In the genomic region with DNA sequence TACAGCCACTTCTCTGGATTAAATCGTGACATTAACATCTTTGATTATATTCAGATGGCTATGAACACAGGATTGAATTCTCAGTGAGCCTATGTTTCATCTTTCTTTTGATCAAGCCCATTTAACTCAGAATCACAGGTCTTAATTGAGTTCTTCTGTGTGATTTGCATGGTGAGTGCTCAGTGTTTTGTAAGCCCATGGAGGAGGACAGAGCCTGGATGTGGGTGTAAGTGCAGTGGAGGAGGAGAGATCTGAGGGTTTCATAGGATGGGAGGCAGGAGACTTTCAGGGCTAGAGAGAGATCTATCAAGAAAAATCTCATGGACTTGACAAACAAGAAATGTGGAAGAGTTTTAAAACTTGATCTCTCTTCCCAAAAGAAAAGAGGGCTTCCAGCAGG, we compare ENCODE assay signal across 20 cellular contexts. TPM values are rescaled to one million over a fixed set of nuclear protein-coding genes. Genes with fewer than 3 reads are reported as not detected.
DNase-seq lines count a peak whose midpoint lies in the region; ATAC-seq, FAIRE-seq and TF ChIP-seq lines count a peak whose summit lies in the region.
"Had no signal": no experiment of that assay in that cellular context is flagged by ENCODE, and none has a peak within 500 bp of the region (broad histone marks: within the 10 kb centered on the region; RNA-seq: fewer than 3 reads in every experiment).

No MANE protein-coding gene starts in this region.

- H3K36me3 ChIP-seq in Karpas-422 (ENCODE audit: insufficient read depth, low read length) (no peaks in the 10 kb centered on the region), K562 (ENCODE audit: control insufficient read depth, insufficient read depth, low read length) (no peaks in the 10 kb centered on the region)
- H3K36me3 ChIP-seq: cardiac muscle cell, pancreas, right lobe of liver had no signal

- TF ChIP-seq EP300 in K562 (IDR thresholded peaks at IDR 0.05; ENCODE audit: low read length): no peak

- DNase-seq in activated naive CD4-positive, alpha-beta T cell treated with anti-CD3 and anti-CD28 coated beads for 36 hours: no peak
- no peak for DNase-seq in activated naive CD4-positive, alpha-beta T cell treated with Interleukin-2 at 50 U/mL for 16 hours
- peak; percentile 56 for DNase-seq in Karpas-422
- DNase-seq in K562 (ENCODE audit: extremely low read depth in 1 of 4, low spot score in 3 of 4): no peak
- DNase-seq in stimulated activated naive B cell treated with anti-CD40 and anti-IgM and Interleukin-4, amounts not matched to agents 10 μg/mL and 1 μg/mL and 100 μg/mL, for 72 hours: no peak
- DNase-seq in NCI-H446 (lab: John Stamatoyannopoulos, UW): no peak
- no peak for DNase-seq in GDM1 (lab: John Stamatoyannopoulos, UW)
- no peak for DNase-seq in epidermal melanocyte (ENCODE audit: insufficient read length, low spot score)
- DNase-seq: activated CD4-positive, CD25-positive, alpha-beta regulatory T cell; Caco-2; effector CD8-positive, alpha-beta T cell; NCI-H1930; NCI-H446 treated with DMSO at 0.1 percent for 48 hours; pancreas; right lobe of liver had no signal

- H3K79me2 ChIP-seq in Karpas-422 (ENCODE audit: low read length) (peaks cover 11% of the 10 kb centered on the region), K562 (ENCODE audit: control insufficient read depth, insufficient read depth, low read length) (no peaks in the 10 kb centered on the region)

- no peak for TF ChIP-seq POLR2A in K562 (conservative IDR thresholded peaks at IDR 0.05)

- CTCF ChIA-PET in activated naive CD4-positive, alpha-beta T cell treated with anti-CD3 and anti-CD28 coated beads for 36 hours (lab: Charles Lee): interaction anchor here (1.0 kb wide), 1 partner anchor 82 kb away, joined by 4 read pairs; no protein-coding TSS in a partner anchor
- CTCF ChIA-PET in K562 (lab: Yijun Ruan, JAX; ENCODE audit: low intra/inter-chr PET ratio): no interaction called here

- TF ChIP-seq RAD21 in K562 (CRISPR knock-in tag; conservative IDR thresholded peaks at IDR 0.05 in 1 of 2, IDR thresholded peaks at IDR 0.05 in 1 of 2): no peak

- no peaks in the 10 kb centered on the region for H3K36me3 Mint-ChIP-seq in activated naive CD4-positive, alpha-beta T cell treated with anti-CD3 and anti-CD28 coated beads for 36 hours (ENCODE audit: low read depth)
- peaks cover 0 to 2% of the 10 kb centered on the region in 2 donors for H3K36me3 Mint-ChIP-seq in stimulated activated naive B cell treated with anti-CD40 and anti-IgM and Interleukin-4, amounts not matched to agents 10 μg/mL and 1 μg/mL and 100 μg/mL, for 72 hours

- H4K20me1 ChIP-seq in Karpas-422 (ENCODE audit: insufficient read depth, low read depth, low read length): no peaks in the 10 kb centered on the region
- no peaks in the 10 kb centered on the region for H4K20me1 ChIP-seq in K562 (replicated peaks; ENCODE audit: control insufficient read depth, insufficient read depth, low read length)

- no peaks in the 10 kb centered on the region for H3K27me3 Mint-ChIP-seq in activated naive CD4-positive, alpha-beta T cell treated with anti-CD3 and anti-CD28 coated beads for 36 hours (ENCODE audit: low read depth)
- no peaks in the 10 kb centered on the region for H3K27me3 Mint-ChIP-seq in stimulated activated naive B cell treated with anti-CD40 and anti-IgM and Interleukin-4, amounts not matched to agents 10 μg/mL and 1 μg/mL and 100 μg/mL, for 72 hours

- intact Hi-C loops in activated naive CD4-positive, alpha-beta T cell treated with anti-CD3 and anti-CD28 coated beads for 36 hours (cut with micrococcal nuclease): loop anchor here (5.0 to 10.0 kb wide), 5 partner anchors 662 to 1665 kb away; partner anchors contain the start of genes AAAS, BLOC1S1, IL23A and PAN2
- intact Hi-C loops in K562 (cut with micrococcal nuclease): no loop called here

- no peaks in the 10 kb centered on the region for H3K9me3 ChIP-seq in Karpas-422 (ENCODE audit: low read length)
- no peaks in the 10 kb centered on the region for H3K9me3 ChIP-seq in K562 (replicated peaks; ENCODE audit: control insufficient read depth, insufficient read depth, low read depth, low read length)
- H3K9me3 ChIP-seq: Caco-2, pancreas, right lobe of liver had no signal

- H3K27ac ChIP-seq in Karpas-422 (ENCODE audit: low read length) (peak overlapping the region; percentile 93), K562 (ENCODE audit: extremely low read depth, low read depth, low read length) (no peak overlapping the region)
- H3K27ac ChIP-seq: cardiac muscle cell, pancreas, right lobe of liver had no signal

- peak overlapping the region; percentile 19 for H3K4me3 Mint-ChIP-seq in activated naive CD4-positive, alpha-beta T cell treated with anti-CD3 and anti-CD28 coated beads for 36 hours
- H3K4me3 Mint-ChIP-seq in stimulated activated naive B cell treated with anti-CD40 and anti-IgM and Interleukin-4, amounts not matched to agents 10 μg/mL and 1 μg/mL and 100 μg/mL, for 72 hours: peak overlapping the region; percentile 34 to 37

- no peaks in the 10 kb centered on the region for H3K9me1 ChIP-seq in K562 (ENCODE audit: control insufficient read depth, insufficient read depth, low read length)

- peaks cover 3% of the 10 kb centered on the region for H3K9me3 Mint-ChIP-seq in activated naive CD4-positive, alpha-beta T cell treated with anti-CD3 and anti-CD28 coated beads for 36 hours
- H3K9me3 Mint-ChIP-seq in stimulated activated naive B cell treated with anti-CD40 and anti-IgM and Interleukin-4, amounts not matched to agents 10 μg/mL and 1 μg/mL and 100 μg/mL, for 72 hours: no peaks in the 10 kb centered on the region

- POLR2A ChIA-PET in K562 (lab: Yijun Ruan, JAX): no interaction called here

- no TSS peak for BruUV-seq in K562 (replicated peaks; lab: Mats Ljungman, UMichigan)

- H3K4me3 ChIP-seq in Karpas-422 (ENCODE audit: low read length): no peak overlapping the region
- no peak overlapping the region for H3K4me3 ChIP-seq in K562
- H3K4me3 ChIP-seq: cardiac muscle cell, pancreas, right lobe of liver had no signal

- H3K4me1 Mint-ChIP-seq in activated naive CD4-positive, alpha-beta T cell treated with anti-CD3 and anti-CD28 coated beads for 36 hours (ENCODE audit: low read depth): peaks cover 65% of the 10 kb centered on the region
- peaks cover 40 to 48% of the 10 kb centered on the region in 2 donors for H3K4me1 Mint-ChIP-seq in stimulated activated naive B cell treated with anti-CD40 and anti-IgM and Interleukin-4, amounts not matched to agents 10 μg/mL and 1 μg/mL and 100 μg/mL, for 72 hours

- no peak for ATAC-seq in K562
- no peak for ATAC-seq in stimulated activated naive B cell treated with anti-CD40 and anti-IgM and Interleukin-4, amounts not matched to agents 10 μg/mL and 1 μg/mL and 100 μg/mL, for 72 hours (replicated peaks)
- ATAC-seq: pancreas, right lobe of liver, Right ventricle myocardium inferior had no signal

- H3K9me2 ChIP-seq in Karpas-422 (replicated peaks; ENCODE audit: insufficient read depth, low read length): no peaks in the 10 kb centered on the region

- H3K9ac ChIP-seq in Karpas-422 (ENCODE audit: low read length) (peak overlapping the region; percentile 69), K562 (ENCODE audit: insufficient read depth in 1 of 2, low read depth in 2 of 2, low read length in 2 of 2) (no peak overlapping the region)

- H3K4me1 ChIP-seq in Karpas-422 (ENCODE audit: low read length) (peaks cover 73% of the 10 kb centered on the region), K562 (replicated peaks in 1 of 2; ENCODE audit: control insufficient read depth in 2 of 2, insufficient read depth in 2 of 2, low read length in 2 of 2) (peaks cover 5 to 39% of the 10 kb centered on the region in 2 experiments)
- H3K4me1 ChIP-seq: Caco-2, pancreas, right lobe of liver had no signal

- H2AFZ ChIP-seq in Karpas-422 (ENCODE audit: low read length) (peak overlapping the region; percentile 6; the same call in 1 of the 2 replicates), K562 (ENCODE audit: low read depth, low read length) (0 out of 2 replicates have a peak overlapping the region, but pooled peaks have one; percentile 6)

- in situ Hi-C loops in K562 (cut with MboI): loop anchor here (5.0 to 10.0 kb wide), 2 partner anchors 72 to 155 kb away; no protein-coding TSS in a partner anchor

- H3K4me2 ChIP-seq in Karpas-422 (ENCODE audit: low read depth, low read length, poor library complexity, severe bottlenecking) (peak overlapping the region; percentile 72), K562 (ENCODE audit: insufficient read depth, low read length) (no peak overlapping the region)

- peak overlapping the region; percentile 47 for H3K27ac Mint-ChIP-seq in activated naive CD4-positive, alpha-beta T cell treated with anti-CD3 and anti-CD28 coated beads for 36 hours
- H3K27ac Mint-ChIP-seq in stimulated activated naive B cell treated with anti-CD40 and anti-IgM and Interleukin-4, amounts not matched to agents 10 μg/mL and 1 μg/mL and 100 μg/mL, for 72 hours: peak overlapping the region; percentile 91

- FAIRE-seq in K562 (lab: Jason Lieb, UNC): no peak
- FAIRE-seq: G401.6, pancreas, urothelium cell line had no signal

- no peaks in the 10 kb centered on the region for H3K27me3 ChIP-seq in Karpas-422 (ENCODE audit: low read length)
- H3K27me3 ChIP-seq in K562 (ENCODE audit: control insufficient read depth in 2 of 2, insufficient read depth in 2 of 2, low read length in 2 of 2): no peaks in the 10 kb centered on the region
- H3K27me3 ChIP-seq: cardiac muscle cell, pancreas, right lobe of liver had no signal

- TF ChIP-seq CTCF in K562 (IDR thresholded peaks at IDR 0.05 in 2 of 3, conservative IDR thresholded peaks at IDR 0.05 in 1 of 3; ENCODE audit: insufficient read depth in 2 of 3, low read depth in 1 of 3, low read length in 3 of 3): no peak

- WGBS in K562 (ENCODE audit: insufficient coverage, low coverage, missing lambda C conversion rate): 0% methylated on average over 1 of the region's 1 CpG

RNA-seq across cellular contexts. Expression of gene TESPA1, which starts 5.3 kb away (rescaled TPM):
- 10 to 100 TPM; 43.9 to 45.1 TPM for total RNA-seq in activated naive CD4-positive, alpha-beta T cell treated with anti-CD3 and anti-CD28 coated beads for 36 hours
- 35.1 and 41.1 TPM in 2 replicates for total RNA-seq in Karpas-422 (2014; rRNA removed; shearing (Covaris generic); ENCODE audit: low replicate concordance)
- total RNA-seq in K562 (2011; cell fraction: chromatin; rRNA removed; ENCODE audit: low replicate concordance): 1.1 and 1.4 TPM in 2 replicates
- total RNA-seq in K562 (2011; cell fraction: nucleolus; rRNA removed): 1.0 and 1.6 TPM in 2 replicates
- 0.15 and 0.59 TPM in 2 replicates for total RNA-seq in K562 (2011; cell fraction: nucleoplasm; rRNA removed)
- total RNA-seq in K562 (2014; rRNA removed) (2.7 and 2.8 TPM in 2 replicates), K562 (2014; rRNA removed; fragmentation: Illumina TruSeq; extraction: Trizol) (3.5 and 4.4 TPM in 2 replicates), K562 (2015; rRNA removed; fragmentation: Illumina TruSeq; extraction: Trizol) (6.4 and 6.6 TPM in 2 replicates), K562 (2021) (2.4 and 3.8 TPM in 2 replicates)
- polyA plus RNA-seq in K562 (2011; rRNA removed) (0.72 and 2.7 TPM in 2 replicates), K562 (2014; fragmentation: Illumina TruSeq; extraction: Trizol) (6.3 and 7.1 TPM in 2 replicates), K562 (2014; fragmentation: Nextera tagmentation; extraction: Ambion mirVana) (1 to 10 TPM; 1.3 to 1.5 TPM), K562 (2014; rRNA removed) (2.1 and 3.3 TPM in 2 replicates)
- 0.45 and 1.7 TPM in 2 replicates for polyA plus RNA-seq in K562 (2011; cell fraction: cytosol; rRNA removed)
- polyA plus RNA-seq in K562 (2011; cell fraction: nucleus; rRNA removed): 1.8 and 7.2 TPM in 2 replicates
- 6.1 and 17.9 TPM in 2 replicates for polyA plus RNA-seq in K562 (2012)
- 0.84 and 1.7 TPM in 2 replicates for polyA minus RNA-seq in K562 (2011; rRNA and poly(A)+ RNA removed)
- polyA minus RNA-seq in K562 (2011; cell fraction: cytosol; rRNA and poly(A)+ RNA removed): 5.1 TPM in 1 of 2 replicates, not detected in the other
- polyA minus RNA-seq in K562 (2011; cell fraction: nucleus; rRNA and poly(A)+ RNA removed): 0.67 and 4.9 TPM in 2 replicates
- total RNA-seq: Caco-2, cardiac muscle cell had no signal
- polyA plus RNA-seq: cardiac muscle cell had no signal

RNA-seq across cellular contexts. Expression of gene NEUROD4, which starts 29.9 kb away (rescaled TPM):
- total RNA-seq in activated naive CD4-positive, alpha-beta T cell treated with anti-CD3 and anti-CD28 coated beads for 36 hours: not detected
- not detected in 2 replicates for total RNA-seq in Karpas-422 (2014; rRNA removed; shearing (Covaris generic); ENCODE audit: low replicate concordance)
- not detected in 2 replicates for total RNA-seq in K562 (2011; cell fraction: chromatin; rRNA removed; ENCODE audit: low replicate concordance)
- not detected in 2 replicates for total RNA-seq in K562 (2011; cell fraction: nucleolus; rRNA removed)
- not detected in 2 replicates for total RNA-seq in K562 (2011; cell fraction: nucleoplasm; rRNA removed)
- not detected in 2 replicates for total RNA-seq in K562 (2014; rRNA removed)
- total RNA-seq in K562 (2014; rRNA removed; fragmentation: Illumina TruSeq; extraction: Trizol): not detected in 2 replicates
- not detected in 2 replicates for total RNA-seq in K562 (2015; rRNA removed; fragmentation: Illumina TruSeq; extraction: Trizol)
- total RNA-seq in K562 (2021): not detected in 2 replicates
- polyA plus RNA-seq in K562 (2011; rRNA removed): not detected in 2 replicates
- polyA plus RNA-seq in K562 (2011; cell fraction: cytosol; rRNA removed): not detected in 2 replicates
- polyA plus RNA-seq in K562 (2011; cell fraction: nucleus; rRNA removed): not detected in 2 replicates
- polyA plus RNA-seq in K562 (2012): not detected in 2 replicates
- not detected in 2 replicates for polyA plus RNA-seq in K562 (2014; fragmentation: Illumina TruSeq; extraction: Trizol)
- not detected for polyA plus RNA-seq in K562 (2014; fragmentation: Nextera tagmentation; extraction: Ambion mirVana)
- not detected in 2 replicates for polyA plus RNA-seq in K562 (2014; rRNA removed)
- polyA minus RNA-seq in K562 (2011; rRNA and poly(A)+ RNA removed): not detected in 2 replicates
- not detected in 2 replicates for polyA minus RNA-seq in K562 (2011; cell fraction: cytosol; rRNA and poly(A)+ RNA removed)
- polyA minus RNA-seq in K562 (2011; cell fraction: nucleus; rRNA and poly(A)+ RNA removed): not detected in 2 replicates
- total RNA-seq: Caco-2, cardiac muscle cell, liver, pancreas, right lobe of liver, Right ventricle myocardium inferior had no signal
- polyA plus RNA-seq: cardiac muscle cell, liver had no signal
